9 cellular contexts compared by ENCODE assay signal in the genomic region with DNA sequence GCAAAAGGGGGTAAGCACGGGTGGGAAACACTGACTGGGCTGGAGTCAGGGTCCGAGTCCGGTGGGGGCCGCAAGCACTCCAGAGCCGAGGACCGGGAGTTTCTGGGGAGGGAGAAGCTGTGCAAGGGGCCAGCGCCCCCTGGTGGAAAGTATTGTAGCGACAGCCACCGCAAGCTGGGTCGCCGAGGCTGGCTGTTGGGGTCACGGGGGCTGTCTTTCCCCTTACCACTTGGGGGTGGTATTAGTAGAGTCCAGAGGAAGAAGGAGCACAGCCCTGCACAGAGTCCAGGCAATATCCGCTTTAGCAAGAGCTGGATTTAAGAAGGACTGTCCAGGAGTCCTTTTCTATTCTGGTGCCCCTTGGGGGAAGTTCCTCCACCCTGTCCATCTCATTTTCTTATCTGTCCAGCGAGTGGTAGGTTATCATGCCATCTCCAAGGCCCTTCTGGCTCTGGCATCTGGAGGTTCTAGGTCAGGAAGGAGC. TPM values are rescaled to one million over a fixed set of nuclear protein-coding genes. Genes with fewer than 3 reads are reported as not detected.
DNase-seq lines count a peak whose midpoint lies in the region; ATAC-seq and TF ChIP-seq lines count a peak whose summit lies in the region.
"Had no signal": no experiment of that assay in that cellular context is flagged by ENCODE, and none has a peak within 500 bp of the region (broad histone marks: within the 10 kb centered on the region; RNA-seq: fewer than 3 reads in every experiment).

No MANE protein-coding gene starts in this region.

- no peak overlapping the region for H3K4ac ChIP-seq in trophoblast cell (ENCODE audit: low read depth, low read length)

- no peak overlapping the region for H3K9ac ChIP-seq in Karpas-422 (ENCODE audit: low read length)
- no peak overlapping the region for H3K9ac ChIP-seq in trophoblast cell (ENCODE audit: low read length)

- H3K4me2 ChIP-seq in Karpas-422 (ENCODE audit: low read depth, low read length, poor library complexity, severe bottlenecking) = no peak overlapping the region
- H3K4me2 ChIP-seq in trophoblast cell (ENCODE audit: low read length) = peak overlapping the region; percentile 66

- peak overlapping the region; percentile 94 for H2BK120ac ChIP-seq in trophoblast cell (ENCODE audit: insufficient read depth, low read length, poor library complexity)

- H3K79me2 ChIP-seq in Karpas-422 (ENCODE audit: low read length) = no peaks in the 10 kb centered on the region
- H3K79me2 ChIP-seq in trophoblast cell (ENCODE audit: control insufficient read depth, insufficient read depth, low read length, poor library complexity) = no peaks in the 10 kb centered on the region

- TF ChIP-seq POLR2A in GM18505 (IDR thresholded peaks at IDR 0.05; ENCODE audit: borderline replicate concordance, extremely low read depth, insufficient read depth, insufficient read length) = no peak

- H3K4me1 ChIP-seq in Karpas-422 (ENCODE audit: low read length) = no peaks in the 10 kb centered on the region
- peaks cover 17 to 32% of the 10 kb centered on the region in 2 experiments for H3K4me1 ChIP-seq in trophoblast cell (ENCODE audit: control insufficient read depth in 1 of 2, insufficient read depth in 2 of 2, low read length in 2 of 2)
- peaks cover 28% of the 10 kb centered on the region for H3K4me1 ChIP-seq in upper lobe of right lung

- WGBS in trophoblast cell (ENCODE audit: extremely low coverage, insufficient coverage, insufficient read length) = no CpG with 5 or more reads among the region's 14 CpGs

- peak overlapping the region; percentile 65 for H3K14ac ChIP-seq in trophoblast cell (ENCODE audit: low read length)

- ATAC-seq in upper lobe of right lung = peak; percentile 83
- ATAC-seq in GM18505 (IDR thresholded peaks at IDR 0.05; ENCODE audit: unreplicated experiment) = no peak

- peaks cover 11% of the 10 kb centered on the region for H3K79me1 ChIP-seq in trophoblast cell (ENCODE audit: low read length)

- no peak overlapping the region for H2AK5ac ChIP-seq in trophoblast cell (ENCODE audit: low read length)

- H2BK5ac ChIP-seq in trophoblast cell (ENCODE audit: low read depth, low read length, poor library complexity) = peak overlapping the region; percentile 88

- no peak overlapping the region for H3K23ac ChIP-seq in trophoblast cell (ENCODE audit: low read length)

- H4K20me1 ChIP-seq in Karpas-422 (ENCODE audit: insufficient read depth, low read depth, low read length) = no peaks in the 10 kb centered on the region

- H4K91ac ChIP-seq in trophoblast cell (ENCODE audit: low read depth, low read length) = peak overlapping the region; percentile 73

- TF ChIP-seq CTCF in upper lobe of right lung (IDR thresholded peaks at IDR 0.05) = peak; percentile 94

- H2BK12ac ChIP-seq in trophoblast cell (ENCODE audit: low read length) = peak overlapping the region; percentile 92

- H4K12ac ChIP-seq in trophoblast cell (ENCODE audit: low read depth, low read length) = no peak overlapping the region

- H3K4me3 ChIP-seq in Karpas-422 (ENCODE audit: low read length) (no peak overlapping the region), trophoblast cell (ENCODE audit: low read depth, low read length) (no peak overlapping the region), upper lobe of right lung (no peak overlapping the region)

- no peaks in the 10 kb centered on the region for H3K9me2 ChIP-seq in Karpas-422 (replicated peaks; ENCODE audit: insufficient read depth, low read length)

- H3K36me3 ChIP-seq in Karpas-422 (ENCODE audit: insufficient read depth, low read length) = no peaks in the 10 kb centered on the region
- no peaks in the 10 kb centered on the region for H3K36me3 ChIP-seq in trophoblast cell (ENCODE audit: control insufficient read depth in 1 of 2, insufficient read depth in 2 of 2, low read length in 2 of 2)
- no peaks in the 10 kb centered on the region for H3K36me3 ChIP-seq in upper lobe of right lung

- H3K18ac ChIP-seq in trophoblast cell (ENCODE audit: low read length) = peak overlapping the region; percentile 56

- peak overlapping the region; percentile 72 for H4K8ac ChIP-seq in trophoblast cell (ENCODE audit: low read depth, low read length)

- H3K9me3 ChIP-seq in Karpas-422 (ENCODE audit: low read length) (no peaks in the 10 kb centered on the region), trophoblast cell (ENCODE audit: insufficient read depth, low read depth, low read length) (peaks cover 1% of the 10 kb centered on the region), upper lobe of right lung (no peaks in the 10 kb centered on the region)

- intact Hi-C loops in upper lobe of right lung (cut with DNase I) = loop anchor here (2.0 kb wide), 1 partner anchor 65 kb away; no protein-coding TSS in a partner anchor

- H3K27ac ChIP-seq in Karpas-422 (ENCODE audit: low read length) = no peak overlapping the region
- H3K27ac ChIP-seq in trophoblast cell (ENCODE audit: low read depth, low read length) = no peak overlapping the region
- no peak overlapping the region for H3K27ac ChIP-seq in upper lobe of right lung

- peak; percentile 43 for DNase-seq in GDM1 (lab: John Stamatoyannopoulos, UW)
- peak; percentile 79 for DNase-seq in Karpas-422
- DNase-seq in SK-N-DZ (ENCODE audit: low spot score) = peak; percentile 79
- peak; percentile 28 for DNase-seq in activated gamma-delta T cell (lab: John Stamatoyannopoulos, UW)
- peak; percentile 71 for DNase-seq in germinal center (ENCODE audit: low spot score)
- peak; percentile 35 to 76 for DNase-seq in trophoblast cell
- peak; percentile 84 for DNase-seq in upper lobe of right lung

- no peak overlapping the region for H2AFZ ChIP-seq in Karpas-422 (ENCODE audit: low read length)
- peak overlapping the region; percentile 89 for H2AFZ ChIP-seq in trophoblast cell (ENCODE audit: insufficient read depth, low read length, poor library complexity)

- H3K27me3 ChIP-seq in Karpas-422 (ENCODE audit: low read length) (no peaks in the 10 kb centered on the region), trophoblast cell (ENCODE audit: insufficient read depth, low read length) (no peaks in the 10 kb centered on the region), upper lobe of right lung (no peaks in the 10 kb centered on the region)

RNA-seq across cellular contexts. Expression of a gene that starts 17.9 kb away (rescaled TPM):
- total RNA-seq in Karpas-422 (2014; rRNA removed; shearing (Covaris generic); ENCODE audit: low replicate concordance) = 11.9 and 12.3 TPM in 2 replicates
- 6.4 and 7.0 TPM in 2 replicates for polyA plus RNA-seq in SK-N-DZ (2014; cell fraction: cytosol; rRNA removed)
- polyA plus RNA-seq in SK-N-DZ (2014; cell fraction: nucleus; rRNA removed) = 5.3 and 9.6 TPM in 2 replicates
- polyA plus RNA-seq in trophoblast cell (2013) = 11.1 and 11.7 TPM in 2 replicates
- 39.2 TPM for total RNA-seq in upper lobe of right lung

RNA-seq across cellular contexts. Expression of a gene that starts 56.5 kb away (rescaled TPM):
- total RNA-seq in Karpas-422 (2014; rRNA removed; shearing (Covaris generic); ENCODE audit: low replicate concordance) = not detected in 2 replicates
- not detected in 2 replicates for polyA plus RNA-seq in SK-N-DZ (2014; cell fraction: cytosol; rRNA removed)
- not detected in 2 replicates for polyA plus RNA-seq in SK-N-DZ (2014; cell fraction: nucleus; rRNA removed)
- not detected in 2 replicates for polyA plus RNA-seq in trophoblast cell (2013)
- not detected for total RNA-seq in upper lobe of right lung
- total RNA-seq: glomerular endothelial cell had no signal

Comparison
In these comparisons a context has a peak if more than half of its experiments do, and no peak if none do; other contexts are left out.
1. DNase-seq: peak in every context shown above with its lines; median percentile 84 in upper lobe of right lung; 79 in Karpas-422; 79 in SK-N-DZ; 71 in germinal center; 56 in trophoblast cell; 43 in GDM1; 28 in activated gamma-delta T cell.